Comparison of ENCODE assay signal across 21 cellular contexts in the genomic region with DNA sequence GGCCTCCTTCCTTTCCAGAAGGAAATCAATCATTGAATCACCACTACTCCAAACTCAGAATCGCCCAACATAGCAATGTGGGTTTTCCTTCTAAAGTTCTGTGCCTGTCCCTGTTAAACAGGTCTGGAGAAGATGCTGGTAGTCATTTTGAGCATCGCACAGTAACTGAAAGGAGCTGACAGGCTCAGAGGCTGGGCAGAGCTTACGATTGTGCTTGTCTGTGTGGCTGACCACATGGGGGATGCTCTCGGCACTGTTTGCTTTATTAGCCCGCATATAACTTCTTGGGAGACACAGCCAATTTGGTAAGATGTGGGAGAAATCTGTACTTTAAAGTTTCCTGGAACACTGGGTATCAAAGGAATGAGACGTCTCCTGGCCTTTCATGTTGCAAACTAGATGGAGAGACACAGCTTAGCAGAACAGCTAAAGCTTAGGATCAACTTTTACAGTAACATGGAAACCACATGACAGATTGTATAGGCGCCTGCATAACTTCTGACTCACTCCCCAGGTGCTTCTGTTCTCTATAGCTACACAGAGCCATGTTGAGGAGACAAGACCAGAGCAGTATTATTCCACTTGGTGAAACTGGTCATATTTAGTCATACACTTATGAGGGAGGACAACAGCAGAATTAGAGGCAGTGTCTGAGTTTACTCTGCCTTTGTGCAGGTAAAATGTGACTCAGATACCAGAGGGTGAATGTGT.
A peak's percentile ranks its signal among the peaks of the same experiment; 100 is the strongest.
DNase-seq lines count a peak whose midpoint lies in the region; ATAC-seq, FAIRE-seq and TF ChIP-seq lines count a peak whose summit lies in the region.
"Had no signal": no experiment of that assay in that cellular context is flagged by ENCODE, and none has a peak within 500 bp of the region (broad histone marks: within the 10 kb centered on the region; RNA-seq: fewer than 3 reads in every experiment).

No MANE protein-coding gene starts in this region.

- H3K27me3 ChIP-seq in MM.1S (replicated peaks; ENCODE audit: insufficient read depth, low read length) = no peaks in the 10 kb centered on the region
- H3K27me3 ChIP-seq in small intestine (ENCODE audit: control insufficient read depth in 2 of 2, insufficient read depth in 2 of 2, low read length in 2 of 2) = no peaks in the 10 kb centered on the region
- H3K27me3 ChIP-seq: right atrium auricular region had no signal

- no peak overlapping the region for H3K9ac ChIP-seq in MM.1S (ENCODE audit: low read length)

- no peak overlapping the region for H3K4me3 ChIP-seq in MM.1S (ENCODE audit: low read length)
- no peak overlapping the region for H3K4me3 ChIP-seq in small intestine (ENCODE audit: low read depth in 1 of 2, low read length in 2 of 2)
- H3K4me3 ChIP-seq: cardiac muscle cell, right atrium auricular region had no signal

- no peaks in the 10 kb centered on the region for H3F3A ChIP-seq in MM.1S (ENCODE audit: insufficient read depth, low read length)

- TF ChIP-seq CTCF in GM13977 (IDR thresholded peaks at IDR 0.05; ENCODE audit: extremely low read depth, insufficient read depth, missing control alignments) (no peak), natural killer cell (IDR thresholded peaks at IDR 0.05) (no peak), MM.1S (IDR thresholded peaks at IDR 0.05; ENCODE audit: low read length) (no peak)
- no peak for TF ChIP-seq CTCF in activated CD8-positive, alpha-beta T cell treated with anti-CD3 and anti-CD28 coated beads for 36 hours (IDR thresholded peaks at IDR 0.05)

- peaks cover 39% of the 10 kb centered on the region for H3K4me1 Mint-ChIP-seq in activated T-cell treated with anti-CD3 and anti-CD28 coated beads, Interleukin-2, amount 50 U/mL, for 4 hours (ENCODE audit: low read depth)
- H3K4me1 Mint-ChIP-seq in activated CD8-positive, alpha-beta T cell treated with anti-CD3 and anti-CD28 coated beads for 36 hours (ENCODE audit: low read depth) = peaks cover 51% of the 10 kb centered on the region
- H3K4me1 Mint-ChIP-seq in natural killer cell = peaks cover 44 to 50% of the 10 kb centered on the region in 2 donors

- H3K36me3 Mint-ChIP-seq in activated T-cell treated with anti-CD3 and anti-CD28 coated beads, Interleukin-2, amount 50 U/mL, for 4 hours (ENCODE audit: insufficient read depth) = no peaks in the 10 kb centered on the region
- no peaks in the 10 kb centered on the region for H3K36me3 Mint-ChIP-seq in activated CD8-positive, alpha-beta T cell treated with anti-CD3 and anti-CD28 coated beads for 36 hours (ENCODE audit: low read depth)
- H3K36me3 Mint-ChIP-seq in natural killer cell = no peaks in the 10 kb centered on the region

- FAIRE-seq in small intestine (lab: Jason Lieb, UNC) = no peak
- FAIRE-seq: H54 had no signal

- POLR2A ChIA-PET in activated CD8-positive, alpha-beta T cell treated with anti-CD3 and anti-CD28 coated beads for 36 hours (lab: Charles Lee) = interaction anchor here (1.0 to 1.2 kb wide), 3 partner anchors 9 to 48 kb away, joined by 3 to 4 read pairs (median 3); no protein-coding TSS in a partner anchor

- no peak overlapping the region for H2AFZ ChIP-seq in MM.1S (ENCODE audit: low read length)

- H3K4me1 ChIP-seq in MM.1S (ENCODE audit: low read length) = no peaks in the 10 kb centered on the region
- no peaks in the 10 kb centered on the region for H3K4me1 ChIP-seq in small intestine (ENCODE audit: control insufficient read depth in 2 of 2, insufficient read depth in 1 of 2, low read depth in 1 of 2, low read length in 1 of 2)
- H3K4me1 ChIP-seq: right atrium auricular region had no signal

- H3K9me3 ChIP-seq in MM.1S (replicated peaks; ENCODE audit: insufficient read depth, low read length) = no peaks in the 10 kb centered on the region
- no peaks in the 10 kb centered on the region for H3K9me3 ChIP-seq in small intestine (ENCODE audit: control insufficient read depth, low read depth)
- H3K9me3 ChIP-seq: right atrium auricular region had no signal

- no peaks in the 10 kb centered on the region for H3K79me2 ChIP-seq in MM.1S (ENCODE audit: low read length)

- H3K4me2 ChIP-seq in MM.1S (ENCODE audit: low read depth, low read length) = no peak overlapping the region

- CTCF ChIA-PET in activated CD8-positive, alpha-beta T cell treated with anti-CD3 and anti-CD28 coated beads for 36 hours (lab: Charles Lee) = interaction anchor here (0.9 to 1.2 kb wide), 4 partner anchors 8 to 605 kb away, joined by 3 read pairs; no protein-coding TSS in a partner anchor

- ATAC-seq in activated T-cell treated with anti-CD3 and anti-CD28 coated beads, Interleukin-2, amount 50 U/mL, for 4 hours = peak; percentile 97
- peak; percentile 88 for ATAC-seq in activated CD8-positive, alpha-beta T cell treated with anti-CD3 and anti-CD28 coated beads for 36 hours
- peak; percentile 22 to 57 (median 39) for ATAC-seq in natural killer cell
- ATAC-seq: PC-3 had no signal

- H3K27me3 Mint-ChIP-seq in activated T-cell treated with anti-CD3 and anti-CD28 coated beads, Interleukin-2, amount 50 U/mL, for 4 hours (ENCODE audit: low read depth) = no peaks in the 10 kb centered on the region
- no peaks in the 10 kb centered on the region for H3K27me3 Mint-ChIP-seq in activated CD8-positive, alpha-beta T cell treated with anti-CD3 and anti-CD28 coated beads for 36 hours
- H3K27me3 Mint-ChIP-seq in natural killer cell (ENCODE audit: low read depth in 2 of 2) = no peaks in the 10 kb centered on the region

- WGBS in small intestine, 3 donors = 57 to 66% (median 62%) methylated on average over 7 of the region's 7 CpGs

- intact Hi-C loops in activated CD8-positive, alpha-beta T cell treated with anti-CD3 and anti-CD28 coated beads for 36 hours (cut with micrococcal nuclease) = no loop called here
- intact Hi-C loops in natural killer cell (cut with micrococcal nuclease) (no loop called here), posterior cingulate gyrus (cut with DNase I) (no loop called here)

- no peaks in the 10 kb centered on the region for H4K20me1 ChIP-seq in MM.1S (ENCODE audit: insufficient read depth, low read length)

- H3K9me3 Mint-ChIP-seq in activated T-cell treated with anti-CD3 and anti-CD28 coated beads, Interleukin-2, amount 50 U/mL, for 4 hours = no peaks in the 10 kb centered on the region
- H3K9me3 Mint-ChIP-seq in activated CD8-positive, alpha-beta T cell treated with anti-CD3 and anti-CD28 coated beads for 36 hours = no peaks in the 10 kb centered on the region
- no peaks in the 10 kb centered on the region for H3K9me3 Mint-ChIP-seq in natural killer cell

- in situ Hi-C loops in GM13977 (cut with MboI; ENCODE audit: low pct_unique_long_range_greater_than_20kb, low sequenced_read_pairs, unreplicated experiment) = no loop called here

- no peak overlapping the region for H3K4me3 Mint-ChIP-seq in activated T-cell treated with anti-CD3 and anti-CD28 coated beads, Interleukin-2, amount 50 U/mL, for 4 hours
- no peak overlapping the region for H3K4me3 Mint-ChIP-seq in activated CD8-positive, alpha-beta T cell treated with anti-CD3 and anti-CD28 coated beads for 36 hours
- H3K4me3 Mint-ChIP-seq in natural killer cell = no peak overlapping the region

- no peak overlapping the region for H3K27ac Mint-ChIP-seq in activated CD8-positive, alpha-beta T cell treated with anti-CD3 and anti-CD28 coated beads for 36 hours
- H3K27ac Mint-ChIP-seq in natural killer cell = no peak overlapping the region

- H3K36me3 ChIP-seq in MM.1S (replicated peaks; ENCODE audit: insufficient read depth, low read length) (no peaks in the 10 kb centered on the region), small intestine (ENCODE audit: control insufficient read depth in 2 of 2, insufficient read depth in 2 of 2, low read length in 2 of 2) (no peaks in the 10 kb centered on the region)
- H3K36me3 ChIP-seq: cardiac muscle cell, right atrium auricular region had no signal

- H3K27ac ChIP-seq in MM.1S (ENCODE audit: low read length) = no peak overlapping the region
- H3K27ac ChIP-seq in small intestine (ENCODE audit: low read depth in 1 of 2, low read length in 1 of 2) = no peak overlapping the region
- H3K27ac ChIP-seq: cardiac muscle cell, right atrium auricular region had no signal

- H3K9me2 ChIP-seq in MM.1S (replicated peaks; ENCODE audit: insufficient read depth, low read length) = no peaks in the 10 kb centered on the region

- DNase-seq in activated T-cell treated with anti-CD3 and anti-CD28 coated beads, Interleukin-2, amount 50 U/mL, for 4 hours = no peak
- no peak for DNase-seq in activated T-cell treated with anti-CD3 and anti-CD28 coated beads for 4 hours
- peak; percentile 18 for DNase-seq in GM13977 (ENCODE audit: low spot score)
- DNase-seq in activated CD8-positive, alpha-beta T cell treated with anti-CD3 and anti-CD28 coated beads for 36 hours = peak; percentile 42
- no peak for DNase-seq in natural killer cell
- no peak for DNase-seq in posterior cingulate gyrus
- DNase-seq in MM.1S = no peak
- no peak for DNase-seq in small intestine
- DNase-seq: activated naive CD4-positive, alpha-beta T cell treated with anti-CD3 and anti-CD28 coated beads, Interleukin-2, amount 50 U/mL, for 16 hours; COR-L47; GF-D8; hippocampal formation; kidney glomerular epithelial cell; midbrain; NCI-H187; NCI-H510A treated with DMSO at 0.1 percent for 48 hours; PC-3; stimulated activated CD4-positive, alpha-beta T cell treated with anti-CD3 and anti-CD28 coated beads, Interleukin-2, amount 100 ng/mL, for 24 hours had no signal

Comparison
In these comparisons a context has a peak if more than half of its experiments do, and no peak if none do; other contexts are left out.
1. ATAC-seq: peak in every context shown above with its lines; median percentile 97 in activated T-cell treated with anti-CD3 and anti-CD28 coated beads, Interleukin-2, amount 50 U/mL, for 4 hours; 88 in activated CD8-positive, alpha-beta T cell treated with anti-CD3 and anti-CD28 coated beads for 36 hours; 39 in natural killer cell.
2. DNase-seq: peak in GM13977 (single experiment) and activated CD8-positive, alpha-beta T cell treated with anti-CD3 and anti-CD28 coated beads for 36 hours (single experiment); none in activated T-cell treated with anti-CD3 and anti-CD28 coated beads, Interleukin-2, amount 50 U/mL, for 4 hours (single experiment), activated T-cell treated with anti-CD3 and anti-CD28 coated beads for 4 hours (single experiment), natural killer cell (single experiment), posterior cingulate gyrus (0 of 10), MM.1S (single experiment) and small intestine (single experiment).